ENCODE assay signal across 12 cellular contexts in genomic region chr20:418858-419365, GRCh38. TPM values are rescaled to one million over a fixed set of nuclear protein-coding genes. Genes with fewer than 3 reads are reported as not detected.
DNase-seq lines count a peak whose midpoint lies in the region; ATAC-seq and TF ChIP-seq lines count a peak whose summit lies in the region.
"Had no signal": no experiment of that assay in that cellular context is flagged by ENCODE, and none has a peak within 500 bp of the region (broad histone marks: within the 10 kb centered on the region; RNA-seq: fewer than 3 reads in every experiment).

No MANE protein-coding gene starts in this region.

- peaks cover 80% of the 10 kb centered on the region for H3K36me3 Mint-ChIP-seq in activated T-cell treated with anti-CD3 and anti-CD28 coated beads, Interleukin-2, amount 50 U/mL, for 24 hours (ENCODE audit: low read depth)
- H3K36me3 Mint-ChIP-seq in activated T-cell treated with anti-CD3 and anti-CD28 coated beads, Interleukin-2, amount 50 U/mL, for 4 hours (ENCODE audit: insufficient read depth): peaks cover 28% of the 10 kb centered on the region

- peak overlapping the region; percentile 17 for H3K27ac Mint-ChIP-seq in activated T-cell treated with anti-CD3 and anti-CD28 coated beads, Interleukin-2, amount 50 U/mL, for 24 hours

- H3K36me3 ChIP-seq in transverse colon: peaks cover 0 to 16% (median 5%) of the 10 kb centered on the region in 4 donors

- H3K4me3 ChIP-seq in LNCaP clone FGC (ENCODE audit: low read depth, low read length): peak overlapping the region; percentile 54
- no peak overlapping the region for H3K4me3 ChIP-seq in transverse colon
- H3K4me3 ChIP-seq: BLaER1 treated with 17β-estradiol and CSF1 and Interleukin-3, amounts not matched to agents 10 nM and 100 nM had no signal

- H3K27me3 ChIP-seq in transverse colon: no peaks in the 10 kb centered on the region
- H3K27me3 ChIP-seq: BLaER1 treated with 17β-estradiol and CSF1 and Interleukin-3, amounts not matched to agents 10 nM and 100 nM had no signal

- H3K4me1 Mint-ChIP-seq in activated T-cell treated with anti-CD3 and anti-CD28 coated beads, Interleukin-2, amount 50 U/mL, for 24 hours (ENCODE audit: low read depth): peaks cover 23% of the 10 kb centered on the region
- H3K4me1 Mint-ChIP-seq in activated T-cell treated with anti-CD3 and anti-CD28 coated beads, Interleukin-2, amount 50 U/mL, for 4 hours (ENCODE audit: low read depth): peaks cover 13% of the 10 kb centered on the region

- H3K4me3 Mint-ChIP-seq in activated T-cell treated with anti-CD3 and anti-CD28 coated beads, Interleukin-2, amount 50 U/mL, for 24 hours: no peak overlapping the region
- H3K4me3 Mint-ChIP-seq in activated T-cell treated with anti-CD3 and anti-CD28 coated beads, Interleukin-2, amount 50 U/mL, for 4 hours: no peak overlapping the region

- in situ Hi-C loops in transverse colon (cut with MboI; ENCODE audit: low pct_ligation_motif_present in 1 of 4, low pct_unique_long_range_greater_than_20kb in 1 of 4, low sequenced_read_pairs in 3 of 4): no loop called here

- TF ChIP-seq EP300 in transverse colon (IDR thresholded peaks at IDR 0.05; ENCODE audit: low read depth): no peak

- TF ChIP-seq CTCF in LNCaP clone FGC (IDR thresholded peaks at IDR 0.05; ENCODE audit: control insufficient read depth, extremely low read depth, insufficient read depth) (no peak), transverse colon (IDR thresholded peaks at IDR 0.05) (no peak)

- H3K4me1 ChIP-seq in transverse colon: peaks cover 0 to 9% (median 5%) of the 10 kb centered on the region in 4 donors

- peak overlapping the region; percentile 28 to 78 (median 44) for H3K27ac ChIP-seq in transverse colon
- H3K27ac ChIP-seq: BLaER1 treated with 17β-estradiol and CSF1 and Interleukin-3, amounts not matched to agents 10 nM and 100 nM had no signal

- 40 to 83% methylated on average over 1 to 8 of the region's 8 CpGs for WGBS in transverse colon (ENCODE audit: low coverage in 1 of 2), 2 donors

- ATAC-seq in activated T-cell treated with anti-CD3 and anti-CD28 coated beads, Interleukin-2, amount 50 U/mL, for 4 hours: no peak
- ATAC-seq in esophagus mucosa (peak; percentile 13), HG03025 (IDR thresholded peaks at IDR 0.05; ENCODE audit: low FRiP score, unreplicated experiment) (no peak), HG03280 (IDR thresholded peaks at IDR 0.05; ENCODE audit: unreplicated experiment) (no peak)

- no peaks in the 10 kb centered on the region for H3K27me3 Mint-ChIP-seq in activated T-cell treated with anti-CD3 and anti-CD28 coated beads, Interleukin-2, amount 50 U/mL, for 24 hours
- no peaks in the 10 kb centered on the region for H3K27me3 Mint-ChIP-seq in activated T-cell treated with anti-CD3 and anti-CD28 coated beads, Interleukin-2, amount 50 U/mL, for 4 hours (ENCODE audit: low read depth)

- no peaks in the 10 kb centered on the region for H3K9me3 Mint-ChIP-seq in activated T-cell treated with anti-CD3 and anti-CD28 coated beads, Interleukin-2, amount 50 U/mL, for 24 hours
- H3K9me3 Mint-ChIP-seq in activated T-cell treated with anti-CD3 and anti-CD28 coated beads, Interleukin-2, amount 50 U/mL, for 4 hours: no peaks in the 10 kb centered on the region

- no peak for TF ChIP-seq POLR2A in transverse colon (IDR thresholded peaks at IDR 0.05)

- DNase-seq in activated T-cell treated with anti-CD3 and anti-CD28 coated beads, Interleukin-2, amount 50 U/mL, for 24 hours: no peak
- no peak for DNase-seq in activated T-cell treated with anti-CD3 and anti-CD28 coated beads, Interleukin-2, amount 50 U/mL, for 4 hours
- DNase-seq in LNCaP clone FGC (ENCODE audit: low read depth) (no peak), transverse colon (no peak), hippocampal formation (lab: John Stamatoyannopoulos, UW) (no peak)
- DNase-seq: NCI-H1930; NCI-H446; NK-92 treated with Interleukin-12 subunit alpha and Interleukin-12 subunit beta, amount 100 ng/mL, for 24 hours had no signal

- H3K9me3 ChIP-seq in transverse colon: no peaks in the 10 kb centered on the region
- H3K9me3 ChIP-seq: BLaER1 treated with 17β-estradiol and CSF1 and Interleukin-3, amounts not matched to agents 10 nM and 100 nM had no signal

- intact Hi-C loops in transverse colon (cut with DNase I; ENCODE audit: low total_unique reads): no loop called here

RNA-seq across cellular contexts. Expression of gene RBCK1, which starts 10.8 kb away (rescaled TPM):
- 100 to 1,000 TPM in 2 of 3 donors, 10 to 100 TPM in 1; 87.1 to 104 (median 103) TPM for total RNA-seq in activated T-cell treated with anti-CD3 and anti-CD28 coated beads, Interleukin-2, amount 50 U/mL, for 4 hours
- total RNA-seq in esophagus mucosa (55.2 TPM), transverse colon (100 to 1,000 TPM; 101 to 152 (median 110) TPM)

RNA-seq across cellular contexts. Expression of gene TRIB3, which starts 38.4 kb away (rescaled TPM):
- 10 to 100 TPM; 34.6 to 45.2 (median 37.0) TPM for total RNA-seq in activated T-cell treated with anti-CD3 and anti-CD28 coated beads, Interleukin-2, amount 50 U/mL, for 4 hours
- total RNA-seq in esophagus mucosa (58.0 TPM), transverse colon (10 to 100 TPM in 2 of 4 donors, 1 to 10 TPM in 2; 3.8 to 11.3 (median 7.9) TPM)

RNA-seq across cellular contexts. Expression of gene TBC1D20, which starts 43.4 kb away (rescaled TPM):
- 10 to 100 TPM; 21.2 to 25.5 (median 23.9) TPM for total RNA-seq in activated T-cell treated with anti-CD3 and anti-CD28 coated beads, Interleukin-2, amount 50 U/mL, for 4 hours
- total RNA-seq in esophagus mucosa (18.8 TPM), transverse colon (10 to 100 TPM; 29.1 to 65.5 (median 36.9) TPM)
